ENCODE assay signal across 8 cellular contexts in the genomic region with DNA sequence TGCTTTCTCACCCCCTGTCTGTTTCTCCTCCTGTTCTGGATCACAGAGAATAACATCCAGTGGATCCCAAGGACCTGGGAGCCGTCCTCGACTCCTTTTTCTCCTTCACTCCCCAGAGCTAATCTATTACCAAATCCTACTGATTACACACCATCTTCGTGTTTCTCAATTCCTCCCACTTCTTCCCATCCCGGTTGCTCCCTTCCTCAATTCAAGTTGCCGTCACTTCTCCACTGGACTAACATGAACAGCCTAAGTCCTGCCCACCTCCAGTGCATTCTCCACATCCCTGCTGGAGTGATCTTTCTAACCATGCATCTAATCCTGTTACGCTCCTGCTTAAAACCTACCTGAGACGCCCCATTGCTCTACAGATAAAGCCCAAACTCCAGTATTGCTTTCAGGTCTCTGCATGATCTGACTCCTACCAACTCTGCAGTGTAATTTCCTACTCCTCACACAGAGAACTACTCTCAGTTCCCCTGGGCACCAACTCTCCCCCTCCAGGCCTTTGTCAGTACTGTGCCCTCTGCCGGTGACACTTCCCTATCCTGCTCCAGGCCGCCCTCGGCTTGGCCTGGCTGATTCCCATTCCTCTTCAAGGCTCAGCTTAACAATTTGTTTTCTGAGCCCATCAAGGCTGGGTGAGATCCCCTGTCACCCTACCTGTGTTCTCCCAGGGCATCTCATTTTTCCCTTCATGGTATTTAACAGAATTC. TPM values are rescaled to one million over a fixed set of nuclear protein-coding genes. Genes with fewer than 3 reads are reported as not detected.
DNase-seq lines count a peak whose midpoint lies in the region; ATAC-seq and TF ChIP-seq lines count a peak whose summit lies in the region.

No MANE protein-coding gene starts in this region.

- peak; percentile 87 for ATAC-seq in GM18502 (IDR thresholded peaks at IDR 0.05; ENCODE audit: poor library complexity, unreplicated experiment)
- ATAC-seq in HG02571 (IDR thresholded peaks at IDR 0.05; ENCODE audit: unreplicated experiment): peak; percentile 68

- H3K4me1 Mint-ChIP-seq in activated naive CD4-positive, alpha-beta T cell treated with anti-CD3 and anti-CD28 coated beads, Interleukin-2, amount 10 ng/mL, durations not matched to agents 7 days and 5 days: peaks cover 49% of the 10 kb centered on the region

- TF ChIP-seq CTCF in brain microvascular endothelial cell (IDR thresholded peaks at IDR 0.05; ENCODE audit: low read depth, low read length, missing control alignments): peak; percentile 68
- TF ChIP-seq CTCF in liver (IDR thresholded peaks at IDR 0.05; ENCODE audit: low read depth, low read length, missing input control): peak; percentile 51

- no peak overlapping the region for H3K9ac ChIP-seq in liver (ENCODE audit: low read depth in 1 of 2, low read length in 2 of 2)

- H3K4me1 ChIP-seq in liver (ENCODE audit: control insufficient read depth in 4 of 4, insufficient read depth in 4 of 4, low read length in 3 of 4) (no peaks in the 10 kb centered on the region), SJCRH30 (no peaks in the 10 kb centered on the region)

- peak in 1 of 2 donors; percentile 75 for TF ChIP-seq RAD21 in liver (IDR thresholded peaks at IDR 0.05)

- peaks cover 13% of the 10 kb centered on the region for H3K36me3 Mint-ChIP-seq in activated naive CD4-positive, alpha-beta T cell treated with anti-CD3 and anti-CD28 coated beads, Interleukin-2, amount 10 ng/mL, durations not matched to agents 7 days and 5 days

- H3K9me3 ChIP-seq in liver (ENCODE audit: control insufficient read depth in 4 of 4, low read length in 3 of 4) (no peaks in the 10 kb centered on the region), SJCRH30 (replicated peaks) (no peaks in the 10 kb centered on the region)

- 73% methylated on average over 10 of the region's 10 CpGs for WGBS in liver

- peaks cover 19% of the 10 kb centered on the region for H3K9me3 Mint-ChIP-seq in activated naive CD4-positive, alpha-beta T cell treated with anti-CD3 and anti-CD28 coated beads, Interleukin-2, amount 10 ng/mL, durations not matched to agents 7 days and 5 days

- H3K36me3 ChIP-seq in brain microvascular endothelial cell (replicated peaks): no peaks in the 10 kb centered on the region
- no peaks in the 10 kb centered on the region for H3K36me3 ChIP-seq in liver (ENCODE audit: control insufficient read depth in 4 of 4, insufficient read depth in 3 of 4, low read depth in 1 of 4, low read length in 3 of 4)
- H3K36me3 ChIP-seq in SJCRH30: no peaks in the 10 kb centered on the region

- H3K27me3 ChIP-seq in brain microvascular endothelial cell (replicated peaks) (no peaks in the 10 kb centered on the region), liver (ENCODE audit: control insufficient read depth in 4 of 4, insufficient read depth in 4 of 4, low read length in 3 of 4) (no peaks in the 10 kb centered on the region), SJCRH30 (peaks cover 9% of the 10 kb centered on the region; the same call in 1 of the 2 replicates)

- H3K27ac ChIP-seq in brain microvascular endothelial cell: no peak overlapping the region
- no peak overlapping the region for H3K27ac ChIP-seq in liver (ENCODE audit: low read depth in 1 of 2, low read length in 2 of 2)
- H3K27ac ChIP-seq in SJCRH30: no peak overlapping the region

- in situ Hi-C loops in brain microvascular endothelial cell (cut with HindIII; ENCODE audit: low pct_ligation_motif_present, low sequenced_read_pairs): no loop called here

- no peak overlapping the region for H3K4me3 Mint-ChIP-seq in activated naive CD4-positive, alpha-beta T cell treated with anti-CD3 and anti-CD28 coated beads, Interleukin-2, amount 10 ng/mL, durations not matched to agents 7 days and 5 days

- peak; percentile 69 for DNase-seq in NCI-H1694 (lab: John Stamatoyannopoulos, UW)
- DNase-seq in brain microvascular endothelial cell: no peak
- no peak for DNase-seq in SJCRH30
- DNase-seq in activated gamma-delta T cell treated with Interleukin-2 at 50 U/mL for 16 hours: no peak
- DNase-seq in activated naive CD4-positive, alpha-beta T cell treated with anti-CD3 and anti-CD28 coated beads, Interleukin-2, amount 10 ng/mL, durations not matched to agents 7 days and 5 days: no peak

- no peak overlapping the region for H3K27ac Mint-ChIP-seq in activated naive CD4-positive, alpha-beta T cell treated with anti-CD3 and anti-CD28 coated beads, Interleukin-2, amount 10 ng/mL, durations not matched to agents 7 days and 5 days

- CTCF ChIA-PET in activated naive CD4-positive, alpha-beta T cell treated with anti-CD3 and anti-CD28 coated beads, Interleukin-2, amount 10 ng/mL, durations not matched to agents 7 days and 5 days (lab: Charles Lee): interaction anchor here (0.9 to 1.8 kb wide), 2 partner anchors 26 to 30 kb away, joined by 3 to 11 read pairs; no protein-coding TSS in a partner anchor

- H3K27me3 Mint-ChIP-seq in activated naive CD4-positive, alpha-beta T cell treated with anti-CD3 and anti-CD28 coated beads, Interleukin-2, amount 10 ng/mL, durations not matched to agents 7 days and 5 days: peaks cover 35% of the 10 kb centered on the region

- no peak overlapping the region for H3K4me3 ChIP-seq in brain microvascular endothelial cell (ENCODE audit: low read depth, low read length)
- H3K4me3 ChIP-seq in liver (ENCODE audit: low read depth in 1 of 3, low read length in 3 of 3): no peak overlapping the region
- no peak overlapping the region for H3K4me3 ChIP-seq in SJCRH30

TF ChIP-seq in liver, 16 proteins besides CTCF, POLR2A, EP300 and RAD21:
- no peak for TF ChIP-seq GABPA (IDR thresholded peaks at IDR 0.05 in 1 of 2, conservative IDR thresholded peaks at IDR 0.05 in 1 of 2)
- TF ChIP-seq FOXA1 (IDR thresholded peaks at IDR 0.05): no peak
- TF ChIP-seq, protein P1, sequence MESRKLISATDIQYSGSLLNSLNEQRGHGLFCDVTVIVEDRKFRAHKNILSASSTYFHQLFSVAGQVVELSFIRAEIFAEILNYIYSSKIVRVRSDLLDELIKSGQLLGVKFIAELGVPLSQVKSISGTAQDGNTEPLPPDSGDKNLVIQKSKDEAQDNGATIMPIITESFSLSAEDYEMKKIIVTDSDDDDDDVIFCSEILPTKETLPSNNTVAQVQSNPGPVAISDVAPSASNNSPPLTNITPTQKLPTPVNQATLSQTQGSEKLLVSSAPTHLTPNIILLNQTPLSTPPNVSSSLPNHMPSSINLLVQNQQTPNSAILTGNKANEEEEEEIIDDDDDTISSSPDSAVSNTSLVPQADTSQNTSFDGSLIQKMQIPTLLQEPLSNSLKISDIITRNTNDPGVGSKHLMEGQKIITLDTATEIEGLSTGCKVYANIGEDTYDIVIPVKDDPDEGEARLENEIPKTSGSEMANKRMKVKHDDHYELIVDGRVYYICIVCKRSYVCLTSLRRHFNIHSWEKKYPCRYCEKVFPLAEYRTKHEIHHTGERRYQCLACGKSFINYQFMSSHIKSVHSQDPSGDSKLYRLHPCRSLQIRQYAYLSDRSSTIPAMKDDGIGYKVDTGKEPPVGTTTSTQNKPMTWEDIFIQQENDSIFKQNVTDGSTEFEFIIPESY (IDR thresholded peaks at IDR 0.05): no peak
- TF ChIP-seq, protein P2, sequence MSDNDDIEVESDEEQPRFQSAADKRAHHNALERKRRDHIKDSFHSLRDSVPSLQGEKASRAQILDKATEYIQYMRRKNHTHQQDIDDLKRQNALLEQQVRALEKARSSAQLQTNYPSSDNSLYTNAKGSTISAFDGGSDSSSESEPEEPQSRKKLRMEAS (IDR thresholded peaks at IDR 0.05): no peak
- no peak for TF ChIP-seq FOXA2 (IDR thresholded peaks at IDR 0.05)
- TF ChIP-seq HNF4A (conservative IDR thresholded peaks at IDR 0.05): no peak
- no peak for TF ChIP-seq NR2F2 (IDR thresholded peaks at IDR 0.05)
- no peak for TF ChIP-seq TAF1 (conservative IDR thresholded peaks at IDR 0.05)
- TF ChIP-seq, protein P3, sequence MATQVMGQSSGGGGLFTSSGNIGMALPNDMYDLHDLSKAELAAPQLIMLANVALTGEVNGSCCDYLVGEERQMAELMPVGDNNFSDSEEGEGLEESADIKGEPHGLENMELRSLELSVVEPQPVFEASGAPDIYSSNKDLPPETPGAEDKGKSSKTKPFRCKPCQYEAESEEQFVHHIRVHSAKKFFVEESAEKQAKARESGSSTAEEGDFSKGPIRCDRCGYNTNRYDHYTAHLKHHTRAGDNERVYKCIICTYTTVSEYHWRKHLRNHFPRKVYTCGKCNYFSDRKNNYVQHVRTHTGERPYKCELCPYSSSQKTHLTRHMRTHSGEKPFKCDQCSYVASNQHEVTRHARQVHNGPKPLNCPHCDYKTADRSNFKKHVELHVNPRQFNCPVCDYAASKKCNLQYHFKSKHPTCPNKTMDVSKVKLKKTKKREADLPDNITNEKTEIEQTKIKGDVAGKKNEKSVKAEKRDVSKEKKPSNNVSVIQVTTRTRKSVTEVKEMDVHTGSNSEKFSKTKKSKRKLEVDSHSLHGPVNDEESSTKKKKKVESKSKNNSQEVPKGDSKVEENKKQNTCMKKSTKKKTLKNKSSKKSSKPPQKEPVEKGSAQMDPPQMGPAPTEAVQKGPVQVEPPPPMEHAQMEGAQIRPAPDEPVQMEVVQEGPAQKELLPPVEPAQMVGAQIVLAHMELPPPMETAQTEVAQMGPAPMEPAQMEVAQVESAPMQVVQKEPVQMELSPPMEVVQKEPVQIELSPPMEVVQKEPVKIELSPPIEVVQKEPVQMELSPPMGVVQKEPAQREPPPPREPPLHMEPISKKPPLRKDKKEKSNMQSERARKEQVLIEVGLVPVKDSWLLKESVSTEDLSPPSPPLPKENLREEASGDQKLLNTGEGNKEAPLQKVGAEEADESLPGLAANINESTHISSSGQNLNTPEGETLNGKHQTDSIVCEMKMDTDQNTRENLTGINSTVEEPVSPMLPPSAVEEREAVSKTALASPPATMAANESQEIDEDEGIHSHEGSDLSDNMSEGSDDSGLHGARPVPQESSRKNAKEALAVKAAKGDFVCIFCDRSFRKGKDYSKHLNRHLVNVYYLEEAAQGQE (IDR thresholded peaks at IDR 0.05): no peak
- no peak for TF ChIP-seq YY1 (IDR thresholded peaks at IDR 0.05)
- TF ChIP-seq RXRA (IDR thresholded peaks at IDR 0.05): no peak
- no peak for TF ChIP-seq JUND (IDR thresholded peaks at IDR 0.05)
- TF ChIP-seq EGR1 (IDR thresholded peaks at IDR 0.05; ENCODE audit: low read depth in 2 of 2): no peak

RNA-seq across cellular contexts. Expression of a gene that starts 2.4 kb away (rescaled TPM):
- total RNA-seq in liver: 1 to 10 TPM in 1 of 2 donors, under 1 TPM in 1; 0.28 to 1.2 TPM
- polyA plus RNA-seq in liver: 1 to 10 TPM; 1.1 to 1.6 TPM
- 0.05 TPM in 1 of 2 replicates, not detected in the other for total RNA-seq in SJCRH30 (2014; rRNA removed; shearing (Covaris generic))

RNA-seq across cellular contexts. Expression of a gene that starts 26.9 kb away (rescaled TPM):
- total RNA-seq in liver: 1 to 10 TPM in 1 of 2 donors, under 1 TPM in 1; 0.09 to 2.7 TPM
- polyA plus RNA-seq in liver: 1 to 10 TPM in 1 of 2 donors, under 1 TPM in 1; 0.40 to 1.0 TPM
- not detected in 2 replicates for total RNA-seq in SJCRH30 (2014; rRNA removed; shearing (Covaris generic))

RNA-seq across cellular contexts. Expression of a gene that starts 33.4 kb away (rescaled TPM):
- total RNA-seq in liver: under 1 TPM in 1 of 2 donors, not detected in 1; 0.08 TPM
- not detected for polyA plus RNA-seq in liver
- total RNA-seq in SJCRH30 (2014; rRNA removed; shearing (Covaris generic)): not detected in 2 replicates

RNA-seq across cellular contexts. Expression of a gene that starts 48.3 kb away (rescaled TPM):
- 10 to 100 TPM; 26.6 to 91.4 TPM for total RNA-seq in liver
- polyA plus RNA-seq in liver: 100 to 1,000 TPM; 135 to 192 TPM
- total RNA-seq in SJCRH30 (2014; rRNA removed; shearing (Covaris generic)): not detected in 2 replicates
